In the genomic region with DNA sequence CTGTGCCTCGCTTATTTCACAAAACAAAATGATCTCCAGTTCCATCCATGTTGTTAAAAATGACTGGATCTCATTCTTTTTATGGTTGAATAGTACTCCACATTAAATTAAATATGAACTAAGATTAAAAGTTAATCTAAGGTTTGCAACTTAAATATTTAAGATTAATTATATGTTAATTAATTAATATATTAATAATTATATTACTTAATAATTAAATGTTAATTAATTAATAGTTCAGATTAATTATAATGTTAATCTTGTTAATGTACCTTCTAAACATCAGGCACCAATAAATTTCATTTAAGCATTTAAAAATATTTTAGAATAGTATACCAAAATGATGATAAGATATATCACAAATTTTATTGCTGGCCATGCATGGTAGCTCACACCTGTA, we compare ENCODE assay signal across 33 cellular contexts.
"Had no signal": no experiment of that assay in that cellular context is flagged by ENCODE, and none has a peak within 500 bp of the region (broad histone marks: within the 10 kb centered on the region; RNA-seq: fewer than 3 reads in every experiment).

No MANE protein-coding gene starts in this region.

- H3K27ac ChIP-seq: ascending aorta, breast epithelium, cardiac muscle cell, coronary artery, dorsolateral prefrontal cortex, gastrocnemius medialis had no signal

- H3K27me3 Mint-ChIP-seq: activated CD4-positive, alpha-beta memory T cell treated with anti-CD3 and anti-CD28 coated beads, Interleukin-2, amount 10 ng/mL, durations not matched to agents 7 days and 5 days; activated CD4-positive, alpha-beta T cell treated with anti-CD3 and anti-CD28 coated beads, Interleukin-2, amount 10 ng/mL, durations not matched to agents 7 days and 5 days; activated naive CD4-positive, alpha-beta T cell treated with anti-CD3 and anti-CD28 coated beads, Interleukin-2, amount 10 ng/mL, durations not matched to agents 7 days and 5 days; activated naive CD8-positive, alpha-beta T cell treated with anti-CD3 and anti-CD28 coated beads, Interleukin-2, amount 10 ng/mL, durations not matched to agents 7 days and 5 days; activated T-cell treated with anti-CD3 and anti-CD28 coated beads, Interleukin-2, amount 50 U/mL, for 24 hours; brain; dendritic cell treated with granulocyte-macrophage colony-stimulating factor and Interleukin-4, amounts not matched to agents 40 ng/mL and 50 ng/mL, for 4 days; T-helper 17 cell had no signal

- H3K4me3 ChIP-seq: ascending aorta, breast epithelium, cardiac muscle cell, coronary artery, dorsolateral prefrontal cortex, gastrocnemius medialis had no signal

- H3K27ac Mint-ChIP-seq: activated CD4-positive, alpha-beta memory T cell treated with anti-CD3 and anti-CD28 coated beads, Interleukin-2, amount 10 ng/mL, durations not matched to agents 7 days and 5 days; activated CD4-positive, alpha-beta T cell treated with anti-CD3 and anti-CD28 coated beads, Interleukin-2, amount 10 ng/mL, durations not matched to agents 7 days and 5 days; activated naive CD4-positive, alpha-beta T cell treated with anti-CD3 and anti-CD28 coated beads, Interleukin-2, amount 10 ng/mL, durations not matched to agents 7 days and 5 days; activated naive CD4-positive, alpha-beta T cell treated with anti-CD3 and anti-CD28 coated beads, Interleukin-2, amount 50 U/mL, for 72 hours; activated naive CD8-positive, alpha-beta T cell treated with anti-CD3 and anti-CD28 coated beads, Interleukin-2, amount 10 ng/mL, durations not matched to agents 7 days and 5 days; activated T-cell treated with anti-CD3 and anti-CD28 coated beads, Interleukin-2, amount 50 U/mL, for 24 hours; activated T-cell treated with anti-CD3 and anti-CD28 coated beads, Interleukin-2, amount 50 U/mL, for 72 hours; brain; dendritic cell treated with granulocyte-macrophage colony-stimulating factor and Interleukin-4, amounts not matched to agents 40 ng/mL and 50 ng/mL, for 4 days; endodermal cell; T-helper 17 cell; T-helper 2 cell treated with Interferon-gamma antibody and Interleukin-4, amounts not matched to agents 5 μg/mL and 100 μg/mL, for 36 hours had no signal

- H3K9me3 ChIP-seq: ascending aorta, breast epithelium, gastrocnemius medialis had no signal

- DNase-seq: activated CD4-positive, alpha-beta memory T cell treated with anti-CD3 and anti-CD28 coated beads, Interleukin-2, amount 10 ng/mL, durations not matched to agents 7 days and 5 days; activated CD4-positive, alpha-beta T cell treated with anti-CD3 and anti-CD28 coated beads for 1 hour; activated CD4-positive, alpha-beta T cell treated with anti-CD3 and anti-CD28 coated beads for 4 hours; activated CD4-positive, alpha-beta T cell treated with anti-CD3 and anti-CD28 coated beads, Interleukin-2, amount 10 ng/mL, durations not matched to agents 7 days and 5 days; activated CD4-positive, alpha-beta T cell treated with anti-CD3 and anti-CD28 coated beads, Interleukin-2, amount 50 U/mL, for 4 hours; activated CD8-positive, alpha-beta memory T cell treated with anti-CD3 and anti-CD28 coated beads, Interleukin-2, amount 50 U/mL, for 48 hours; activated gamma-delta T cell; activated naive CD4-positive, alpha-beta T cell; activated naive CD4-positive, alpha-beta T cell treated with anti-CD3 and anti-CD28 coated beads, Interleukin-2, amount 10 ng/mL, durations not matched to agents 7 days and 5 days; activated naive CD8-positive, alpha-beta T cell treated with anti-CD3 and anti-CD28 coated beads, Interleukin-2, amount 10 ng/mL, durations not matched to agents 7 days and 5 days; activated T-cell treated with anti-CD3 and anti-CD28 coated beads for 4 hours; activated T-cell treated with anti-CD3 and anti-CD28 coated beads, Interleukin-2, amount 50 U/mL, for 24 hours; activated T-cell treated with anti-CD3 and anti-CD28 coated beads, Interleukin-2, amount 50 U/mL, for 72 hours; central memory CD4-positive, alpha-beta T cell; cerebellar nuclear complex; dorsolateral prefrontal cortex; effector memory CD4-positive, alpha-beta T cell; endodermal cell; foreskin fibroblast; gastrocnemius medialis; glutamatergic neuron; T-helper 1 cell; T-helper 17 cell; T1000 had no signal

- H3K27me3 ChIP-seq: ascending aorta, breast epithelium, cardiac muscle cell, dorsolateral prefrontal cortex, gastrocnemius medialis had no signal

- ATAC-seq: activated naive CD4-positive, alpha-beta T cell treated with anti-CD3 and anti-CD28 coated beads, Interleukin-2, amount 50 U/mL, for 72 hours; activated T-cell treated with anti-CD3 and anti-CD28 coated beads, Interleukin-2, amount 50 U/mL, for 72 hours; esophagus mucosa; gastrocnemius medialis; T-helper 17 cell had no signal

- H3K4me1 Mint-ChIP-seq: activated CD4-positive, alpha-beta memory T cell treated with anti-CD3 and anti-CD28 coated beads, Interleukin-2, amount 10 ng/mL, durations not matched to agents 7 days and 5 days; activated CD4-positive, alpha-beta T cell treated with anti-CD3 and anti-CD28 coated beads, Interleukin-2, amount 10 ng/mL, durations not matched to agents 7 days and 5 days; activated naive CD4-positive, alpha-beta T cell treated with anti-CD3 and anti-CD28 coated beads, Interleukin-2, amount 10 ng/mL, durations not matched to agents 7 days and 5 days; activated naive CD8-positive, alpha-beta T cell treated with anti-CD3 and anti-CD28 coated beads, Interleukin-2, amount 10 ng/mL, durations not matched to agents 7 days and 5 days; T-helper 17 cell had no signal

- H3K36me3 ChIP-seq: ascending aorta, breast epithelium, cardiac muscle cell, gastrocnemius medialis had no signal

- H3K9me3 Mint-ChIP-seq: activated naive CD8-positive, alpha-beta T cell treated with anti-CD3 and anti-CD28 coated beads, Interleukin-2, amount 10 ng/mL, durations not matched to agents 7 days and 5 days; brain; dendritic cell treated with granulocyte-macrophage colony-stimulating factor and Interleukin-4, amounts not matched to agents 40 ng/mL and 50 ng/mL, for 4 days; endodermal cell had no signal

- H3K4me3 Mint-ChIP-seq: activated CD4-positive, alpha-beta memory T cell treated with anti-CD3 and anti-CD28 coated beads, Interleukin-2, amount 10 ng/mL, durations not matched to agents 7 days and 5 days; activated CD4-positive, alpha-beta T cell treated with anti-CD3 and anti-CD28 coated beads, Interleukin-2, amount 10 ng/mL, durations not matched to agents 7 days and 5 days; activated naive CD4-positive, alpha-beta T cell treated with anti-CD3 and anti-CD28 coated beads, Interleukin-2, amount 10 ng/mL, durations not matched to agents 7 days and 5 days; activated naive CD8-positive, alpha-beta T cell treated with anti-CD3 and anti-CD28 coated beads, Interleukin-2, amount 10 ng/mL, durations not matched to agents 7 days and 5 days; activated T-cell treated with anti-CD3 and anti-CD28 coated beads, Interleukin-2, amount 50 U/mL, for 24 hours; activated T-cell treated with anti-CD3 and anti-CD28 coated beads, Interleukin-2, amount 50 U/mL, for 72 hours; brain; dendritic cell treated with granulocyte-macrophage colony-stimulating factor and Interleukin-4, amounts not matched to agents 40 ng/mL and 50 ng/mL, for 4 days; endodermal cell; T-helper 17 cell; T-helper 2 cell treated with Interferon-gamma antibody and Interleukin-4, amounts not matched to agents 5 μg/mL and 100 μg/mL, for 36 hours had no signal

- H3K36me3 Mint-ChIP-seq: activated naive CD4-positive, alpha-beta T cell treated with anti-CD3 and anti-CD28 coated beads, Interleukin-2, amount 10 ng/mL, durations not matched to agents 7 days and 5 days; activated naive CD4-positive, alpha-beta T cell treated with anti-CD3 and anti-CD28 coated beads, Interleukin-2, amount 50 U/mL, for 72 hours; activated naive CD8-positive, alpha-beta T cell treated with anti-CD3 and anti-CD28 coated beads, Interleukin-2, amount 10 ng/mL, durations not matched to agents 7 days and 5 days; brain had no signal

- H3K4me1 ChIP-seq: ascending aorta, breast epithelium, gastrocnemius medialis had no signal
